In the genomic region with DNA sequence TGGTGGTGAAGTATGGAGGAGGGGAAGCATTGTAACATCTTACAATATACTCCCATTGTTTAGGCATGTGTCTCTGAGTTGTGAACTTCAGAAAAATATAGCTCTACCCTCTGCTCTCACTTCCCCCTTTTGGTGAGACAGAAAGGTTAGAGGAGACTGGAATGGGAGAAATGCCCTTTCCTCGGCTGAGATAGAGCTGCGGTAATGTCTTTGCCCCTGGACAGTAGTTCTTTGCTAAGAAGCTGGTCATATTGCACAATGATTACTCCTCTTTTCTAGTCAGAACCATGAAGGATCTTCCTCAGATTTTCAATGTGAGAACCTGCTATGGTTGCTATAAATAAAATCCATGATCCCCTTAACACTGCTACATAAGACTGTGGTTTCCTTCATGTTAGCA, we compare ENCODE assay signal across 22 cellular contexts.
"Had no signal": no experiment of that assay in that cellular context is flagged by ENCODE, and none has a peak within 500 bp of the region (broad histone marks: within the 10 kb centered on the region; RNA-seq: fewer than 3 reads in every experiment).

No MANE protein-coding gene starts in this region.

- H3K4me3 Mint-ChIP-seq: activated CD4-positive, alpha-beta T cell treated with anti-CD3 and anti-CD28 coated beads, Interleukin-2, amount 10 ng/mL, durations not matched to agents 24 days and 14 days; activated CD8-positive, alpha-beta T cell treated with anti-CD3 and anti-CD28 coated beads, Interleukin-2, amount 10 ng/mL, durations not matched to agents 7 days and 5 days; activated naive CD8-positive, alpha-beta T cell treated with anti-CD3 and anti-CD28 coated beads for 36 hours; activated T-helper 1 cell treated with anti-CD3 and anti-CD28 coated beads, Interleukin-12 subunit alpha, Interleukin-12 subunit beta, Interleukin-2, Interleukin-4 antibody, amounts not matched to agents 30 ng/mL and 10 ng/mL and 1 ng/mL, durations not matched to agents 14 hours and 24 hours and 36 hours; brain; immature natural killer cell; mesothelial cell of epicardium; nephron progenitor cell had no signal

- H3K27ac Mint-ChIP-seq: activated CD4-positive, alpha-beta T cell treated with anti-CD3 and anti-CD28 coated beads, Interleukin-2, amount 10 ng/mL, durations not matched to agents 24 days and 14 days; activated CD8-positive, alpha-beta T cell treated with anti-CD3 and anti-CD28 coated beads, Interleukin-2, amount 10 ng/mL, durations not matched to agents 7 days and 5 days; activated naive CD8-positive, alpha-beta T cell treated with anti-CD3 and anti-CD28 coated beads for 36 hours; activated T-helper 1 cell treated with anti-CD3 and anti-CD28 coated beads, Interleukin-12 subunit alpha, Interleukin-12 subunit beta, Interleukin-2, Interleukin-4 antibody, amounts not matched to agents 30 ng/mL and 10 ng/mL and 1 ng/mL, durations not matched to agents 14 hours and 24 hours and 36 hours; brain; immature natural killer cell; mesothelial cell of epicardium; nephron progenitor cell had no signal

- H3K27me3 ChIP-seq: right atrium auricular region, tibial nerve, uterus had no signal

- ATAC-seq: activated CD8-positive, alpha-beta T cell treated with anti-CD3 and anti-CD28 coated beads, Interleukin-2, amount 10 ng/mL, durations not matched to agents 7 days and 5 days; lower lobe of right lung had no signal

- H3K9me3 Mint-ChIP-seq: activated CD4-positive, alpha-beta T cell treated with anti-CD3 and anti-CD28 coated beads, Interleukin-2, amount 10 ng/mL, durations not matched to agents 24 days and 14 days; activated T-helper 1 cell treated with anti-CD3 and anti-CD28 coated beads, Interleukin-12 subunit alpha, Interleukin-12 subunit beta, Interleukin-2, Interleukin-4 antibody, amounts not matched to agents 30 ng/mL and 10 ng/mL and 1 ng/mL, durations not matched to agents 14 hours and 24 hours and 36 hours; immature natural killer cell; nephron progenitor cell had no signal

- H3K9me3 ChIP-seq: lower lobe of right lung, tibial nerve, uterus had no signal

- DNase-seq: activated CD4-positive, alpha-beta T cell treated with anti-CD3 and anti-CD28 coated beads, Interleukin-2, amount 10 ng/mL, durations not matched to agents 24 days and 14 days; activated CD4-positive, CD25-positive, alpha-beta regulatory T cell; activated CD8-positive, alpha-beta memory T cell treated with anti-CD3 and anti-CD28 coated beads, Interleukin-2, amount 50 U/mL, for 48 hours; activated CD8-positive, alpha-beta T cell treated with anti-CD3 and anti-CD28 coated beads, Interleukin-2, amount 10 ng/mL, durations not matched to agents 7 days and 5 days; activated naive CD8-positive, alpha-beta T cell treated with anti-CD3 and anti-CD28 coated beads for 36 hours; effector memory CD4-positive, alpha-beta T cell; foreskin fibroblast; immature natural killer cell; lower lobe of right lung; nephron progenitor cell; occipital lobe; stimulated activated CD4-positive, alpha-beta T cell treated with anti-CD3 and anti-CD28 coated beads, Interleukin-15, amount 100 ng/mL, for 24 hours; stimulated activated CD4-positive, alpha-beta T cell treated with anti-CD3 and anti-CD28 coated beads, Interleukin-4, amount 100 ng/mL, for 1 hour; stimulated activated naive CD4-positive, alpha-beta T cell; substantia nigra; uterus had no signal

- H3K36me3 ChIP-seq: lower lobe of right lung, right atrium auricular region, tibial nerve, uterus had no signal

- H3K27ac ChIP-seq: lower lobe of right lung, right atrium auricular region, skin epidermis, tibial nerve, uterus had no signal

- H3K36me3 Mint-ChIP-seq: activated naive CD8-positive, alpha-beta T cell treated with anti-CD3 and anti-CD28 coated beads for 36 hours; brain; immature natural killer cell; mesothelial cell of epicardium had no signal

- H3K4me1 ChIP-seq: lower lobe of right lung, right atrium auricular region, tibial nerve, uterus had no signal

- H3K4me3 ChIP-seq: lower lobe of right lung, right atrium auricular region, skin epidermis, tibial nerve, uterus had no signal

- H3K4me1 Mint-ChIP-seq: activated CD4-positive, alpha-beta T cell treated with anti-CD3 and anti-CD28 coated beads, Interleukin-2, amount 10 ng/mL, durations not matched to agents 24 days and 14 days; activated naive CD8-positive, alpha-beta T cell treated with anti-CD3 and anti-CD28 coated beads for 36 hours; brain; immature natural killer cell; mesothelial cell of epicardium; nephron progenitor cell had no signal
